Comparison of ENCODE assay signal across 28 cellular contexts in genomic region chr1:145705634-145706033, GRCh38. TPM values are rescaled to one million over a fixed set of nuclear protein-coding genes. Genes with fewer than 3 reads are reported as not detected.
"Had no signal": no experiment of that assay in that cellular context is flagged by ENCODE, and none has a peak within 500 bp of the region (broad histone marks: within the 10 kb centered on the region; RNA-seq: fewer than 3 reads in every experiment).

No MANE protein-coding gene starts in this region.

- FAIRE-seq: endometrium, pancreas, urothelium cell line had no signal

- H3K4me1 ChIP-seq: left ventricle myocardium inferior, psoas muscle, suprapubic skin, tibial nerve had no signal

- H3K27ac ChIP-seq: foreskin keratinocyte, left ventricle myocardium inferior, neutrophil, psoas muscle, skin epidermis, suprapubic skin, tibial nerve had no signal

- H3K36me3 Mint-ChIP-seq: natural killer cell; stimulated activated effector memory CD8-positive, alpha-beta T cell treated with anti-CD3 and anti-CD28 coated beads, Interleukin-12 subunit alpha, Interleukin-12 subunit beta, amount 100 ng/mL, for 72 hours had no signal

- H3K4me3 Mint-ChIP-seq: activated CD4-positive, alpha-beta T cell treated with anti-CD3 and anti-CD28 coated beads, Interleukin-2, amount 10 ng/mL, durations not matched to agents 24 days and 14 days; activated CD8-positive, alpha-beta T cell treated with anti-CD3 and anti-CD28 coated beads, Interleukin-2, amount 10 ng/mL, durations not matched to agents 7 days and 5 days; activated T-helper 1 cell treated with anti-CD3 and anti-CD28 coated beads, Interleukin-12 subunit alpha, Interleukin-12 subunit beta, Interleukin-2, Interleukin-4 antibody, amounts not matched to agents 30 ng/mL and 10 ng/mL and 1 ng/mL, durations not matched to agents 14 hours and 24 hours and 36 hours; immature natural killer cell; natural killer cell; stimulated activated effector memory CD8-positive, alpha-beta T cell treated with anti-CD3 and anti-CD28 coated beads, Interleukin-12 subunit alpha, Interleukin-12 subunit beta, amount 100 ng/mL, for 72 hours; stimulated activated naive CD8-positive, alpha-beta T cell treated with anti-CD3 and anti-CD28 coated beads, Interleukin-15, amount 100 ng/mL, for 72 hours had no signal

- H3K4me3 ChIP-seq: body of pancreas, left ventricle myocardium inferior, pancreas, psoas muscle, skin epidermis, suprapubic skin, tibial nerve had no signal

- H3K27ac Mint-ChIP-seq: activated CD4-positive, alpha-beta T cell treated with anti-CD3 and anti-CD28 coated beads, Interleukin-2, amount 10 ng/mL, durations not matched to agents 24 days and 14 days; activated CD8-positive, alpha-beta T cell treated with anti-CD3 and anti-CD28 coated beads, Interleukin-2, amount 10 ng/mL, durations not matched to agents 7 days and 5 days; activated T-helper 1 cell treated with anti-CD3 and anti-CD28 coated beads, Interleukin-12 subunit alpha, Interleukin-12 subunit beta, Interleukin-2, Interleukin-4 antibody, amounts not matched to agents 30 ng/mL and 10 ng/mL and 1 ng/mL, durations not matched to agents 14 hours and 24 hours and 36 hours; immature natural killer cell; natural killer cell; stimulated activated effector memory CD8-positive, alpha-beta T cell treated with anti-CD3 and anti-CD28 coated beads, Interleukin-12 subunit alpha, Interleukin-12 subunit beta, amount 100 ng/mL, for 72 hours; stimulated activated naive CD8-positive, alpha-beta T cell treated with anti-CD3 and anti-CD28 coated beads, Interleukin-15, amount 100 ng/mL, for 72 hours had no signal

- H3K9me3 ChIP-seq: body of pancreas, left ventricle myocardium inferior, neutrophil, pancreas, psoas muscle, suprapubic skin, tibial nerve had no signal

- ATAC-seq: activated CD4-positive, CD25-positive, alpha-beta regulatory T cell treated with anti-CD3 and anti-CD28 coated beads, Interleukin-2, amount 50 U/mL, for 24 hours; activated CD8-positive, alpha-beta T cell treated with anti-CD3 and anti-CD28 coated beads, Interleukin-2, amount 10 ng/mL, durations not matched to agents 7 days and 5 days; body of pancreas; natural killer cell; pancreas; psoas muscle; right cardiac atrium; stimulated activated effector memory CD8-positive, alpha-beta T cell treated with anti-CD3 and anti-CD28 coated beads, Interleukin-12 subunit alpha, Interleukin-12 subunit beta, amount 100 ng/mL, for 72 hours; stimulated activated naive CD8-positive, alpha-beta T cell treated with anti-CD3 and anti-CD28 coated beads, Interleukin-15, amount 100 ng/mL, for 72 hours had no signal

- H3K4me1 Mint-ChIP-seq: activated CD4-positive, alpha-beta T cell treated with anti-CD3 and anti-CD28 coated beads, Interleukin-2, amount 10 ng/mL, durations not matched to agents 24 days and 14 days; stimulated activated naive CD8-positive, alpha-beta T cell treated with anti-CD3 and anti-CD28 coated beads, Interleukin-15, amount 100 ng/mL, for 72 hours had no signal

- DNase-seq: activated CD4-positive, alpha-beta T cell treated with anti-CD3 and anti-CD28 coated beads, Interleukin-2, amount 10 ng/mL, durations not matched to agents 24 days and 14 days; activated CD8-positive, alpha-beta T cell treated with anti-CD3 and anti-CD28 coated beads, Interleukin-2, amount 10 ng/mL, durations not matched to agents 7 days and 5 days; activated gamma-delta T cell; activated naive CD4-positive, alpha-beta T cell treated with anti-CD3 and anti-CD28 coated beads, Interleukin-2, amount 50 U/mL, for 16 hours; anterior cingulate cortex; body of pancreas; immature natural killer cell; left ventricle myocardium inferior; midbrain; natural killer cell; psoas muscle; right cardiac atrium; stimulated activated CD4-positive, alpha-beta T cell treated with anti-CD3 and anti-CD28 coated beads, Interleukin-2, amount 100 ng/mL, for 24 hours; stimulated activated naive CD8-positive, alpha-beta T cell treated with anti-CD3 and anti-CD28 coated beads, Interleukin-15, amount 100 ng/mL, for 72 hours had no signal

- H3K27me3 Mint-ChIP-seq: stimulated activated naive CD8-positive, alpha-beta T cell treated with anti-CD3 and anti-CD28 coated beads, Interleukin-15, amount 100 ng/mL, for 72 hours had no signal

- H3K27me3 ChIP-seq: body of pancreas, foreskin keratinocyte, neutrophil, pancreas, suprapubic skin, tibial nerve had no signal

- H3K36me3 ChIP-seq: left ventricle myocardium inferior, neutrophil, pancreas, suprapubic skin, tibial nerve had no signal

- H3K9me3 Mint-ChIP-seq: activated CD4-positive, alpha-beta T cell treated with anti-CD3 and anti-CD28 coated beads, Interleukin-2, amount 10 ng/mL, durations not matched to agents 24 days and 14 days; activated T-helper 1 cell treated with anti-CD3 and anti-CD28 coated beads, Interleukin-12 subunit alpha, Interleukin-12 subunit beta, Interleukin-2, Interleukin-4 antibody, amounts not matched to agents 30 ng/mL and 10 ng/mL and 1 ng/mL, durations not matched to agents 14 hours and 24 hours and 36 hours; immature natural killer cell; natural killer cell; stimulated activated effector memory CD8-positive, alpha-beta T cell treated with anti-CD3 and anti-CD28 coated beads, Interleukin-12 subunit alpha, Interleukin-12 subunit beta, amount 100 ng/mL, for 72 hours; stimulated activated naive CD8-positive, alpha-beta T cell treated with anti-CD3 and anti-CD28 coated beads, Interleukin-15, amount 100 ng/mL, for 72 hours had no signal

RNA-seq across cellular contexts. Expression of gene PDZK1, which starts 1.5 kb away (rescaled TPM):
- total RNA-seq: glomerular endothelial cell had no signal

RNA-seq across cellular contexts. Expression of gene CD160, which starts 13.7 kb away (rescaled TPM):
- total RNA-seq: activated CD4-positive, alpha-beta T cell treated with anti-CD3 and anti-CD28 coated beads, Interleukin-2, amount 10 ng/mL, durations not matched to agents 24 days and 14 days; activated T-helper 1 cell treated with anti-CD3 and anti-CD28 coated beads, Interleukin-12 subunit alpha, Interleukin-12 subunit beta, Interleukin-2, Interleukin-4 antibody, amounts not matched to agents 30 ng/mL and 10 ng/mL and 1 ng/mL, durations not matched to agents 14 hours and 24 hours and 36 hours; body of pancreas; chondrocyte; foreskin keratinocyte; glomerular endothelial cell; left ventricle myocardium inferior; psoas muscle; right cardiac atrium; suprapubic skin; T-helper 2 cell treated with Interferon-gamma antibody and Interleukin-4, amounts not matched to agents 100 ng/mL and 5 ng/mL, for 36 hours had no signal
- polyA plus RNA-seq: foreskin keratinocyte, right cardiac atrium had no signal
